In genomic region chr13:61109741-61110140, GRCh38 we compare ENCODE assay signal across 38 cellular contexts.
"Had no signal": no experiment of that assay in that cellular context is flagged by ENCODE, and none has a peak within 500 bp of the region (broad histone marks: within the 10 kb centered on the region; RNA-seq: fewer than 3 reads in every experiment).

No MANE protein-coding gene starts in this region.

- H3K27me3 Mint-ChIP-seq: activated naive CD4-positive, alpha-beta T cell treated with anti-CD3 and anti-CD28 coated beads, Interleukin-2, amount 10 ng/mL, durations not matched to agents 7 days and 5 days; activated naive CD4-positive, alpha-beta T cell treated with anti-CD3 and anti-CD28 coated beads, Interleukin-2, amount 50 U/mL, for 24 hours; activated naive CD8-positive, alpha-beta T cell; activated naive CD8-positive, alpha-beta T cell treated with anti-CD3 and anti-CD28 coated beads for 36 hours; activated naive CD8-positive, alpha-beta T cell treated with anti-CD3 and anti-CD28 coated beads, Interleukin-2, amount 10 ng/mL, durations not matched to agents 7 days and 5 days; activated naive CD8-positive, alpha-beta T cell treated with anti-CD3 and anti-CD28 coated beads, Interleukin-2, amount 50 U/mL, for 24 hours; activated T-cell treated with anti-CD3 and anti-CD28 coated beads, Interleukin-2, amount 50 U/mL, for 24 hours; activated T-helper 17 cell treated with anti-CD3 and anti-CD28 coated beads, Interleukin-2, amount 50 U/mL, for 72 hours; central memory CD8-positive, alpha-beta T cell had no signal

- H3K36me3 Mint-ChIP-seq: activated naive CD4-positive, alpha-beta T cell treated with anti-CD3 and anti-CD28 coated beads, Interleukin-2, amount 10 ng/mL, durations not matched to agents 7 days and 5 days; activated naive CD4-positive, alpha-beta T cell treated with anti-CD3 and anti-CD28 coated beads, Interleukin-2, amount 50 U/mL, for 24 hours; activated naive CD8-positive, alpha-beta T cell; activated naive CD8-positive, alpha-beta T cell treated with anti-CD3 and anti-CD28 coated beads for 36 hours; activated naive CD8-positive, alpha-beta T cell treated with anti-CD3 and anti-CD28 coated beads, Interleukin-2, amount 10 ng/mL, durations not matched to agents 7 days and 5 days; brain had no signal

- ATAC-seq: activated naive CD4-positive, alpha-beta T cell treated with anti-CD3 and anti-CD28 coated beads, Interleukin-2, amount 50 U/mL, for 72 hours; activated naive CD8-positive, alpha-beta T cell treated with anti-CD3 and anti-CD28 coated beads, Interleukin-2, amount 50 U/mL, for 24 hours; activated T-cell treated with anti-CD3 and anti-CD28 coated beads, Interleukin-2, amount 50 U/mL, for 4 hours; activated T-cell treated with anti-CD3 and anti-CD28 coated beads, Interleukin-2, amount 50 U/mL, for 72 hours; activated T-helper 17 cell treated with anti-CD3 and anti-CD28 coated beads, Interleukin-2, amount 50 U/mL, for 72 hours; body of pancreas had no signal

- H3K9me3 Mint-ChIP-seq: activated naive CD4-positive, alpha-beta T cell treated with anti-CD3 and anti-CD28 coated beads for 36 hours; activated naive CD4-positive, alpha-beta T cell treated with anti-CD3 and anti-CD28 coated beads, Interleukin-2, amount 50 U/mL, for 24 hours; activated naive CD8-positive, alpha-beta T cell treated with anti-CD3 and anti-CD28 coated beads for 36 hours; activated naive CD8-positive, alpha-beta T cell treated with anti-CD3 and anti-CD28 coated beads, Interleukin-2, amount 10 ng/mL, durations not matched to agents 7 days and 5 days; activated naive CD8-positive, alpha-beta T cell treated with anti-CD3 and anti-CD28 coated beads, Interleukin-2, amount 50 U/mL, for 24 hours; activated T-helper 1 cell treated with anti-CD3 and anti-CD28 coated beads, Interleukin-12 subunit alpha, Interleukin-12 subunit beta, Interleukin-2, Interleukin-4 antibody, amounts not matched to agents 30 ng/mL and 10 ng/mL and 1 ng/mL, durations not matched to agents 14 hours and 24 hours and 36 hours had no signal

- H3K27ac ChIP-seq: adrenal gland, ascending aorta, body of pancreas, brain microvascular endothelial cell, breast epithelium, cardiac muscle cell had no signal

- DNase-seq: activated effector memory CD4-positive, alpha-beta T cell treated with anti-CD3 and anti-CD28 coated beads, Interleukin-2, amount 50 U/mL, for 16 hours; activated effector memory CD4-positive, alpha-beta T cell treated with Interleukin-2 at 50 U/mL for 16 hours; activated gamma-delta T cell; activated gamma-delta T cell treated with Interleukin-2 at 50 U/mL for 16 hours; activated naive CD4-positive, alpha-beta T cell; activated naive CD4-positive, alpha-beta T cell treated with anti-CD3 and anti-CD28 coated beads for 36 hours; activated naive CD4-positive, alpha-beta T cell treated with anti-CD3 and anti-CD28 coated beads, Interleukin-2, amount 10 ng/mL, durations not matched to agents 7 days and 5 days; activated naive CD4-positive, alpha-beta T cell treated with anti-CD3 and anti-CD28 coated beads, Interleukin-2, amount 50 U/mL, for 16 hours; activated naive CD4-positive, alpha-beta T cell treated with Interleukin-2 at 50 U/mL for 16 hours; activated naive CD8-positive, alpha-beta T cell treated with anti-CD3 and anti-CD28 coated beads for 36 hours; activated naive CD8-positive, alpha-beta T cell treated with anti-CD3 and anti-CD28 coated beads, Interleukin-2, amount 10 ng/mL, durations not matched to agents 7 days and 5 days; activated naive CD8-positive, alpha-beta T cell treated with anti-CD3 and anti-CD28 coated beads, Interleukin-2, amount 50 U/mL, for 24 hours; activated T-cell treated with anti-CD3 and anti-CD28 coated beads, Interleukin-2, amount 50 U/mL, for 1 hour; activated T-cell treated with anti-CD3 and anti-CD28 coated beads, Interleukin-2, amount 50 U/mL, for 24 hours; activated T-cell treated with anti-CD3 and anti-CD28 coated beads, Interleukin-2, amount 50 U/mL, for 4 hours; activated T-cell treated with anti-CD3 and anti-CD28 coated beads, Interleukin-2, amount 50 U/mL, for 48 hours; activated T-cell treated with anti-CD3 and anti-CD28 coated beads, Interleukin-2, amount 50 U/mL, for 72 hours; adrenal gland; amniotic stem cell; amygdala; anterior cingulate cortex; aorta; body of pancreas; brain microvascular endothelial cell; caudate nucleus; central memory CD4-positive, alpha-beta T cell; cerebellar nuclear complex had no signal

- H3K4me1 Mint-ChIP-seq: activated naive CD4-positive, alpha-beta T cell treated with anti-CD3 and anti-CD28 coated beads, Interleukin-2, amount 10 ng/mL, durations not matched to agents 7 days and 5 days; activated naive CD4-positive, alpha-beta T cell treated with anti-CD3 and anti-CD28 coated beads, Interleukin-2, amount 50 U/mL, for 24 hours; activated naive CD8-positive, alpha-beta T cell treated with anti-CD3 and anti-CD28 coated beads for 36 hours; activated naive CD8-positive, alpha-beta T cell treated with anti-CD3 and anti-CD28 coated beads, Interleukin-2, amount 10 ng/mL, durations not matched to agents 7 days and 5 days; activated naive CD8-positive, alpha-beta T cell treated with anti-CD3 and anti-CD28 coated beads, Interleukin-2, amount 50 U/mL, for 24 hours; activated T-helper 17 cell treated with anti-CD3 and anti-CD28 coated beads, Interleukin-2, amount 50 U/mL, for 72 hours; brain; central memory CD8-positive, alpha-beta T cell had no signal

- H3K27me3 ChIP-seq: adrenal gland, ascending aorta, body of pancreas, brain microvascular endothelial cell, breast epithelium, cardiac muscle cell had no signal

- H3K4me3 Mint-ChIP-seq: activated naive CD4-positive, alpha-beta T cell treated with anti-CD3 and anti-CD28 coated beads for 36 hours; activated naive CD4-positive, alpha-beta T cell treated with anti-CD3 and anti-CD28 coated beads, Interleukin-2, amount 10 ng/mL, durations not matched to agents 7 days and 5 days; activated naive CD4-positive, alpha-beta T cell treated with anti-CD3 and anti-CD28 coated beads, Interleukin-2, amount 50 U/mL, for 24 hours; activated naive CD8-positive, alpha-beta T cell; activated naive CD8-positive, alpha-beta T cell treated with anti-CD3 and anti-CD28 coated beads for 36 hours; activated naive CD8-positive, alpha-beta T cell treated with anti-CD3 and anti-CD28 coated beads, Interleukin-2, amount 10 ng/mL, durations not matched to agents 7 days and 5 days; activated naive CD8-positive, alpha-beta T cell treated with anti-CD3 and anti-CD28 coated beads, Interleukin-2, amount 50 U/mL, for 24 hours; activated T-cell treated with anti-CD3 and anti-CD28 coated beads, Interleukin-2, amount 50 U/mL, for 24 hours; activated T-cell treated with anti-CD3 and anti-CD28 coated beads, Interleukin-2, amount 50 U/mL, for 4 hours; activated T-cell treated with anti-CD3 and anti-CD28 coated beads, Interleukin-2, amount 50 U/mL, for 72 hours; activated T-helper 1 cell treated with anti-CD3 and anti-CD28 coated beads, Interleukin-12 subunit alpha, Interleukin-12 subunit beta, Interleukin-2, Interleukin-4 antibody, amounts not matched to agents 30 ng/mL and 10 ng/mL and 1 ng/mL, durations not matched to agents 14 hours and 24 hours and 36 hours; activated T-helper 17 cell treated with anti-CD3 and anti-CD28 coated beads, Interleukin-2, amount 50 U/mL, for 72 hours; brain; central memory CD8-positive, alpha-beta T cell had no signal

- H3K27ac Mint-ChIP-seq: activated naive CD4-positive, alpha-beta T cell treated with anti-CD3 and anti-CD28 coated beads for 36 hours; activated naive CD4-positive, alpha-beta T cell treated with anti-CD3 and anti-CD28 coated beads, Interleukin-2, amount 10 ng/mL, durations not matched to agents 7 days and 5 days; activated naive CD4-positive, alpha-beta T cell treated with anti-CD3 and anti-CD28 coated beads, Interleukin-2, amount 50 U/mL, for 24 hours; activated naive CD4-positive, alpha-beta T cell treated with anti-CD3 and anti-CD28 coated beads, Interleukin-2, amount 50 U/mL, for 72 hours; activated naive CD8-positive, alpha-beta T cell; activated naive CD8-positive, alpha-beta T cell treated with anti-CD3 and anti-CD28 coated beads for 36 hours; activated naive CD8-positive, alpha-beta T cell treated with anti-CD3 and anti-CD28 coated beads, Interleukin-2, amount 10 ng/mL, durations not matched to agents 7 days and 5 days; activated naive CD8-positive, alpha-beta T cell treated with anti-CD3 and anti-CD28 coated beads, Interleukin-2, amount 50 U/mL, for 24 hours; activated T-cell treated with anti-CD3 and anti-CD28 coated beads, Interleukin-2, amount 50 U/mL, for 24 hours; activated T-cell treated with anti-CD3 and anti-CD28 coated beads, Interleukin-2, amount 50 U/mL, for 72 hours; activated T-helper 1 cell treated with anti-CD3 and anti-CD28 coated beads, Interleukin-12 subunit alpha, Interleukin-12 subunit beta, Interleukin-2, Interleukin-4 antibody, amounts not matched to agents 30 ng/mL and 10 ng/mL and 1 ng/mL, durations not matched to agents 14 hours and 24 hours and 36 hours; activated T-helper 17 cell treated with anti-CD3 and anti-CD28 coated beads, Interleukin-2, amount 50 U/mL, for 72 hours; activated T-helper 2 cell treated with anti-CD3 and anti-CD28 coated beads, Interferon-gamma antibody, Interleukin-2, Interleukin-4, amounts not matched to agents 10 μg/mL and 5 μg/mL and 100 μg/mL, durations not matched to agents 14 hours and 24 hours and 36 hours; brain had no signal

- H3K36me3 ChIP-seq: adrenal gland, ascending aorta, brain microvascular endothelial cell, breast epithelium, cardiac muscle cell had no signal

- H3K4me1 ChIP-seq: adrenal gland, ascending aorta, body of pancreas, breast epithelium had no signal

- H3K9me3 ChIP-seq: adrenal gland, ascending aorta, body of pancreas had no signal

- H3K4me3 ChIP-seq: adrenal gland, ascending aorta, body of pancreas, breast epithelium, cardiac muscle cell had no signal
